In genomic region chr9:137815256-137816255, GRCh38 we compare ENCODE assay signal across 1 cellular context.
TF ChIP-seq lines count a peak whose summit lies in the region.

No MANE protein-coding gene starts in this region.

TF ChIP-seq in GM12878, 131 proteins besides CTCF, POLR2A, EP300 and RAD21 (continued from another document):
- TF ChIP-seq MEF2A (IDR thresholded peaks at IDR 0.05; ENCODE audit: insufficient read depth, low read depth, low read length) (no peak), E4F1 (IDR thresholded peaks at IDR 0.05; ENCODE audit: borderline replicate concordance, partially characterized antibody) (no peak), RELB (IDR thresholded peaks at IDR 0.05; ENCODE audit: low read depth) (no peak), PAX5 (IDR thresholded peaks at IDR 0.05; ENCODE audit: borderline replicate concordance, low read depth, low read length) (no peak), FOS (IDR thresholded peaks at IDR 0.05; ENCODE audit: borderline replicate concordance, extremely low read depth, insufficient read length) (no peak)
- TF ChIP-seq, protein P1, sequence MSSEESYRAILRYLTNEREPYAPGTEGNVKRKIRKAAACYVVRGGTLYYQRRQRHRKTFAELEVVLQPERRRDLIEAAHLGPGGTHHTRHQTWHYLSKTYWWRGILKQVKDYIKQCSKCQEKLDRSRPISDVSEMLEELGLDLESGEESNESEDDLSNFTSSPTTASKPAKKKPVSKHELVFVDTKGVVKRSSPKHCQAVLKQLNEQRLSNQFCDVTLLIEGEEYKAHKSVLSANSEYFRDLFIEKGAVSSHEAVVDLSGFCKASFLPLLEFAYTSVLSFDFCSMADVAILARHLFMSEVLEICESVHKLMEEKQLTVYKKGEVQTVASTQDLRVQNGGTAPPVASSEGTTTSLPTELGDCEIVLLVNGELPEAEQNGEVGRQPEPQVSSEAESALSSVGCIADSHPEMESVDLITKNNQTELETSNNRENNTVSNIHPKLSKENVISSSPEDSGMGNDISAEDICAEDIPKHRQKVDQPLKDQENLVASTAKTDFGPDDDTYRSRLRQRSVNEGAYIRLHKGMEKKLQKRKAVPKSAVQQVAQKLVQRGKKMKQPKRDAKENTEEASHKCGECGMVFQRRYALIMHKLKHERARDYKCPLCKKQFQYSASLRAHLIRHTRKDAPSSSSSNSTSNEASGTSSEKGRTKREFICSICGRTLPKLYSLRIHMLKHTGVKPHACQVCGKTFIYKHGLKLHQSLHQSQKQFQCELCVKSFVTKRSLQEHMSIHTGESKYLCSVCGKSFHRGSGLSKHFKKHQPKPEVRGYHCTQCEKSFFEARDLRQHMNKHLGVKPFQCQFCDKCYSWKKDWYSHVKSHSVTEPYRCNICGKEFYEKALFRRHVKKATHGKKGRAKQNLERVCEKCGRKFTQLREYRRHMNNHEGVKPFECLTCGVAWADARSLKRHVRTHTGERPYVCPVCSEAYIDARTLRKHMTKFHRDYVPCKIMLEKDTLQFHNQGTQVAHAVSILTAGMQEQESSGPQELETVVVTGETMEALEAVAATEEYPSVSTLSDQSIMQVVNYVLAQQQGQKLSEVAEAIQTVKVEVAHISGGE (CRISPR knock-in tag; IDR thresholded peaks at IDR 0.05), result no peak
